In genomic region chr2:130873700-130874346, GRCh38 we compare ENCODE assay signal across 7 cellular contexts. TPM values are rescaled to one million over a fixed set of nuclear protein-coding genes. Genes with fewer than 3 reads are reported as not detected.
A peak's percentile ranks its signal among the peaks of the same experiment; 100 is the strongest.
DNase-seq lines count a peak whose midpoint lies in the region; ATAC-seq, FAIRE-seq and TF ChIP-seq lines count a peak whose summit lies in the region.

No MANE protein-coding gene starts in this region.

- intact Hi-C loops in body of pancreas (cut with DNase I) = no loop called here

- TF ChIP-seq POLR2A in GM12891 (IDR thresholded peaks at IDR 0.05; ENCODE audit: low read depth, low read length) (no peak), body of pancreas (IDR thresholded peaks at IDR 0.05) (no peak)

- H3K9me3 ChIP-seq in body of pancreas (no peaks in the 10 kb centered on the region), iPS DF 6.9 (ENCODE audit: control insufficient read depth, insufficient read depth, low read length) (no peaks in the 10 kb centered on the region)

- H3K36me3 ChIP-seq in body of pancreas (replicated peaks in 1 of 2; ENCODE audit: insufficient read depth in 1 of 2, low read depth in 2 of 2) = no peaks in the 10 kb centered on the region
- H3K36me3 ChIP-seq in iPS DF 6.9 (ENCODE audit: control insufficient read depth, insufficient read depth, low read length) = no peaks in the 10 kb centered on the region

- FAIRE-seq in GM12891 (lab: Jason Lieb, UNC) (peak; percentile 66), TTC549 (lab: Jason Lieb, UNC) (peak; percentile 7)

- TF ChIP-seq CTCF in body of pancreas (IDR thresholded peaks at IDR 0.05) = peak; percentile 34 to 76 (median 64)

- no peaks in the 10 kb centered on the region for H3K4me1 ChIP-seq in body of pancreas
- no peaks in the 10 kb centered on the region for H3K4me1 ChIP-seq in iPS DF 6.9 (ENCODE audit: control insufficient read depth, insufficient read depth, low read length)

- 37 to 49% methylated on average over 8 to 9 of the region's 9 CpGs for WGBS in body of pancreas, 2 donors
- no CpG with 5 or more reads among the region's 9 CpGs for WGBS in iPS DF 6.9 (ENCODE audit: insufficient coverage, insufficient read length)

- H3K27ac ChIP-seq in body of pancreas (no peak overlapping the region), iPS DF 6.9 (ENCODE audit: low read length) (no peak overlapping the region)

- H3K27me3 ChIP-seq in body of pancreas = no peaks in the 10 kb centered on the region
- H3K27me3 ChIP-seq in iPS DF 6.9 (ENCODE audit: control insufficient read depth, insufficient read depth, low read length) = no peaks in the 10 kb centered on the region

- peak; percentile 91 for ATAC-seq in HG02588 (IDR thresholded peaks at IDR 0.05; ENCODE audit: unreplicated experiment)
- peak; percentile 79 for ATAC-seq in body of pancreas

- H3K4me3 ChIP-seq in body of pancreas = no peak overlapping the region
- no peak overlapping the region for H3K4me3 ChIP-seq in iPS DF 6.9 (ENCODE audit: low read length)

- DNase-seq in GM12891 (ENCODE audit: insufficient read length, low spot score) = peak; percentile 51
- peak; percentile 40 for DNase-seq in NCI-H1105 treated with DMSO at 0.1 percent for 48 hours (lab: John Stamatoyannopoulos, UW)
- peak; percentile 74 to 83 (median 77) for DNase-seq in body of pancreas
- peak; percentile 66 for DNase-seq in iPS DF 6.9 (ENCODE audit: low read depth, low spot score)
- DNase-seq in stimulated activated CD4-positive, alpha-beta T cell treated with anti-CD3 and anti-CD28 coated beads, Interleukin-12 subunit alpha, Interleukin-12 subunit beta, amount 100 ng/mL, for 4 hours = peak; percentile 65

TF ChIP-seq in GM12891, 5 proteins besides CTCF, POLR2A, EP300 and RAD21:
- TF ChIP-seq PAX5 (IDR thresholded peaks at IDR 0.05; ENCODE audit: insufficient read depth, low read length, severe bottlenecking) (no peak), SPI1 (IDR thresholded peaks at IDR 0.05; ENCODE audit: low read depth, low read length) (peak; percentile 19; the same call in 1 of the 2 replicates)

RNA-seq across cellular contexts. Expression of gene ARHGEF4, which starts 37.1 kb away (rescaled TPM):
- 0.26 TPM for polyA plus RNA-seq in GM12891 (2012; ENCODE audit: low read depth, missing spikeins)
- 10 to 100 TPM; 28.8 to 39.9 TPM for total RNA-seq in body of pancreas
